ENCODE assay signal across 23 cellular contexts in the genomic region with DNA sequence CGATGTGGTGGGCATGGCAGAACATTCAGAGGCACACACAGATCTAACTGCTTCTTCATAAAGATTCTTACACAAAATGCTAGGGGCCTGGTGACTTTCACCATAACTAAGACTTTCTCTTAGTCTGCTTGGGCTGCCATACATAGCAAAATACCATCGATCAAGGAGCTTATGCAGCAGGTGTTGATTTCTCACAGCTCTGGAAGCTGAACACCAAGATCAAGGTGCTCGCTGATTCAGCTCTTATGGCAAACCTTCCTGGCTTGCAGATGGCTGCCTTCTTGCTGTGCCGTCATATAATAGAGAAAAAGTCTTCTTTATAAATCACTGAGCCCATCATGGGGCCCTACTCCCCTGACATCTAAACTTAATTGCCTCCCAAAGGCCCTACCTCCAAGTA.
DNase-seq lines count a peak whose midpoint lies in the region; ATAC-seq and TF ChIP-seq lines count a peak whose summit lies in the region.
"Had no signal": no experiment of that assay in that cellular context is flagged by ENCODE, and none has a peak within 500 bp of the region (broad histone marks: within the 10 kb centered on the region; RNA-seq: fewer than 3 reads in every experiment).

No MANE protein-coding gene starts in this region.

- H3K4me1 ChIP-seq in Karpas-422 (ENCODE audit: low read length) (peaks cover 37% of the 10 kb centered on the region), OCI-LY7 (ENCODE audit: insufficient read depth, low read length, poor library complexity, severe bottlenecking) (peaks cover 48% of the 10 kb centered on the region), body of pancreas (peaks cover 18% of the 10 kb centered on the region), neuronal stem cell (ENCODE audit: control insufficient read depth in 2 of 2, insufficient read depth in 1 of 2, low read depth in 1 of 2, low read length in 2 of 2) (peaks cover 0 to 9% of the 10 kb centered on the region in 2 donors), HAP-1 (no peaks in the 10 kb centered on the region)
- H3K4me1 ChIP-seq: A549; BLaER1 treated with 17β-estradiol and CSF1 and Interleukin-3, amounts not matched to agents 10 nM and 100 nM had no signal

- TF ChIP-seq CTCF in OCI-LY7 (conservative IDR thresholded peaks at IDR 0.05; ENCODE audit: low read length) (no peak), body of pancreas (IDR thresholded peaks at IDR 0.05) (no peak)

- H3K79me2 ChIP-seq in Karpas-422 (ENCODE audit: low read length) (no peaks in the 10 kb centered on the region), OCI-LY7 (ENCODE audit: insufficient read depth, low read depth, low read length) (no peaks in the 10 kb centered on the region)

- H3K9ac ChIP-seq in Karpas-422 (ENCODE audit: low read length) (no peak overlapping the region), neuronal stem cell (ENCODE audit: low read depth, low read length, poor library complexity) (no peak overlapping the region)
- H3K9ac ChIP-seq: BLaER1 treated with 17β-estradiol and CSF1 and Interleukin-3, amounts not matched to agents 10 nM and 100 nM had no signal

- no peak overlapping the region for H2BK5ac ChIP-seq in neuronal stem cell (ENCODE audit: low read length)

- no peak overlapping the region for H3K4me2 ChIP-seq in Karpas-422 (ENCODE audit: low read depth, low read length, poor library complexity, severe bottlenecking)
- H3K4me2 ChIP-seq in OCI-LY7 (ENCODE audit: low read length): peak overlapping the region; percentile 53
- H3K4me2 ChIP-seq in neuronal stem cell (ENCODE audit: insufficient read depth, low read length, poor library complexity, severe bottlenecking): no peak overlapping the region
- H3K4me2 ChIP-seq: A549; BLaER1 treated with 17β-estradiol and CSF1 and Interleukin-3, amounts not matched to agents 10 nM and 100 nM had no signal

- no peak overlapping the region for H2BK120ac ChIP-seq in neuronal stem cell (ENCODE audit: low read depth, low read length)

- peak overlapping the region; percentile 18; the same call in 1 of the 2 replicates for H2AFZ ChIP-seq in Karpas-422 (ENCODE audit: low read length)
- peak overlapping the region; percentile 25; the same call in 1 of the 2 replicates for H2AFZ ChIP-seq in OCI-LY7 (ENCODE audit: low read length)
- H2AFZ ChIP-seq in neuronal stem cell (ENCODE audit: low read length): no peak overlapping the region

- DNase-seq in Karpas-422 (no peak), OCI-LY7 (ENCODE audit: low spot score) (no peak), body of pancreas (peak; percentile 41 to 68 (median 65)), neuronal stem cell (ENCODE audit: low spot score) (no peak), HAP-1 (ENCODE audit: low spot score in 2 of 2) (no peak), hypothalamus (lab: John Stamatoyannopoulos, UW) (no peak)
- no peak for DNase-seq in central memory CD4-positive, alpha-beta T cell
- DNase-seq: AML-193; CD4-positive, alpha-beta T cell; CD8-positive, alpha-beta T cell; DMS 273 treated with DMSO at 0.1 percent for 48 hours; DMS153; DMS53; DMS79; DND-41; EL; GDM1 had no signal

- H2AK5ac ChIP-seq in neuronal stem cell (ENCODE audit: low read depth, low read length): no peak overlapping the region

- CTCF ChIA-PET in OCI-LY7 (lab: Charles Lee; ENCODE audit: unreplicated experiment): no interaction called here

- intact Hi-C loops in OCI-LY7 (cut with micrococcal nuclease; ENCODE audit: unreplicated experiment) (no loop called here), body of pancreas (cut with DNase I) (no loop called here)

- in situ Hi-C loops in HAP-1 (cut with MboI; ENCODE audit: low sequenced_read_pairs): no loop called here

- H3K27ac ChIP-seq in Karpas-422 (ENCODE audit: low read length) (peak overlapping the region; percentile 33; the same call in 1 of the 2 replicates), OCI-LY7 (ENCODE audit: low read depth, low read length, poor library complexity, severe bottlenecking) (peak overlapping the region; percentile 36), body of pancreas (peak overlapping the region in 1 of 4 donors; percentile 36), neuronal stem cell (replicated peaks; ENCODE audit: low read length) (no peak overlapping the region)
- H3K27ac ChIP-seq: 22Rv1; A549; BLaER1 treated with 17β-estradiol and CSF1 and Interleukin-3, amounts not matched to agents 10 nM and 100 nM; C4-2B had no signal

- no peaks in the 10 kb centered on the region for H3K9me3 ChIP-seq in Karpas-422 (ENCODE audit: low read length)
- H3K9me3 ChIP-seq in OCI-LY7 (ENCODE audit: low read length): no peaks in the 10 kb centered on the region
- no peaks in the 10 kb centered on the region for H3K9me3 ChIP-seq in body of pancreas
- no peaks in the 10 kb centered on the region for H3K9me3 ChIP-seq in neuronal stem cell (replicated peaks in 1 of 2; ENCODE audit: control insufficient read depth in 2 of 2, insufficient read depth in 1 of 2, low read depth in 1 of 2, low read length in 2 of 2)
- H3K9me3 ChIP-seq in HAP-1: no peaks in the 10 kb centered on the region
- H3K9me3 ChIP-seq: A549; BLaER1 treated with 17β-estradiol and CSF1 and Interleukin-3, amounts not matched to agents 10 nM and 100 nM had no signal

- no peak overlapping the region for H2BK15ac ChIP-seq in neuronal stem cell (ENCODE audit: low read length)

- H3K36me3 ChIP-seq in Karpas-422 (ENCODE audit: insufficient read depth, low read length): no peaks in the 10 kb centered on the region
- no peaks in the 10 kb centered on the region for H3K36me3 ChIP-seq in OCI-LY7 (ENCODE audit: insufficient read depth, low read length)
- H3K36me3 ChIP-seq in body of pancreas (replicated peaks in 1 of 2; ENCODE audit: insufficient read depth in 1 of 2, low read depth in 2 of 2): no peaks in the 10 kb centered on the region
- no peaks in the 10 kb centered on the region for H3K36me3 ChIP-seq in neuronal stem cell (replicated peaks in 1 of 2; ENCODE audit: control insufficient read depth in 2 of 2, insufficient read depth in 2 of 2, low read length in 2 of 2)
- H3K36me3 ChIP-seq in HAP-1 (replicated peaks): no peaks in the 10 kb centered on the region
- H3K36me3 ChIP-seq: BLaER1 treated with 17β-estradiol and CSF1 and Interleukin-3, amounts not matched to agents 10 nM and 100 nM had no signal

- H3K18ac ChIP-seq in neuronal stem cell (ENCODE audit: low read length): no peak overlapping the region

- H3K23ac ChIP-seq in neuronal stem cell (ENCODE audit: low read depth, low read length, poor library complexity): no peak overlapping the region

- no peak overlapping the region for H2BK12ac ChIP-seq in neuronal stem cell (ENCODE audit: low read length)

- no peaks in the 10 kb centered on the region for H4K20me1 ChIP-seq in Karpas-422 (ENCODE audit: insufficient read depth, low read depth, low read length)
- H4K20me1 ChIP-seq in OCI-LY7 (ENCODE audit: insufficient read depth, low read length): no peaks in the 10 kb centered on the region
- H4K20me1 ChIP-seq: BLaER1 treated with 17β-estradiol and CSF1 and Interleukin-3, amounts not matched to agents 10 nM and 100 nM had no signal

- H3K4me3 ChIP-seq in Karpas-422 (ENCODE audit: low read length): no peak overlapping the region
- no peak overlapping the region for H3K4me3 ChIP-seq in OCI-LY7 (ENCODE audit: low read depth, low read length, poor library complexity, severe bottlenecking)
- H3K4me3 ChIP-seq in body of pancreas: no peak overlapping the region
- H3K4me3 ChIP-seq in neuronal stem cell (ENCODE audit: low read length in 2 of 2): no peak overlapping the region
- H3K4me3 ChIP-seq in HAP-1: no peak overlapping the region
- H3K4me3 ChIP-seq: A549; BLaER1 treated with 17β-estradiol and CSF1 and Interleukin-3, amounts not matched to agents 10 nM and 100 nM; GM12878 had no signal

- WGBS in body of pancreas, 2 donors: 41 to 53% methylated on average over 3 to 4 of the region's 4 CpGs
- no CpG with 5 or more reads among the region's 4 CpGs for WGBS in neuronal stem cell (ENCODE audit: extremely low coverage in 2 of 2, insufficient read length in 2 of 2, insufficient replicate concordance in 1 of 2), 2 donors

- H3K14ac ChIP-seq in neuronal stem cell (ENCODE audit: low read length): peak overlapping the region; percentile 32

- no peaks in the 10 kb centered on the region for H3K79me1 ChIP-seq in neuronal stem cell (ENCODE audit: low read depth, low read length)

- POLR2A ChIA-PET in OCI-LY7 (lab: Charles Lee): no interaction called here

- H3K27me3 ChIP-seq in Karpas-422 (ENCODE audit: low read length) (no peaks in the 10 kb centered on the region), body of pancreas (no peaks in the 10 kb centered on the region), neuronal stem cell (ENCODE audit: control insufficient read depth in 3 of 3, insufficient read depth in 3 of 3, low read depth in 1 of 3, low read length in 3 of 3) (peaks cover 0 to 7% (median 0%) of the 10 kb centered on the region in 3 experiments), HAP-1 (ENCODE audit: low read depth) (no peaks in the 10 kb centered on the region)
- H3K27me3 ChIP-seq: BLaER1 treated with 17β-estradiol and CSF1 and Interleukin-3, amounts not matched to agents 10 nM and 100 nM had no signal

- no peak for TF ChIP-seq POLR2A in body of pancreas (IDR thresholded peaks at IDR 0.05)

- H3K9me2 ChIP-seq in Karpas-422 (replicated peaks; ENCODE audit: insufficient read depth, low read length) (no peaks in the 10 kb centered on the region), OCI-LY7 (ENCODE audit: insufficient read depth, low read length) (no peaks in the 10 kb centered on the region)

- H3K4ac ChIP-seq in neuronal stem cell (ENCODE audit: low read length): no peak overlapping the region

- no peak overlapping the region for H4K91ac ChIP-seq in neuronal stem cell (ENCODE audit: low read depth, low read length, poor library complexity)

- no TSS peak for BruUV-seq in OCI-LY7 (replicated peaks; lab: Mats Ljungman, UMichigan)

- peak; percentile 55 for ATAC-seq in body of pancreas
- no peak for ATAC-seq in HG02884 (IDR thresholded peaks at IDR 0.05; ENCODE audit: unreplicated experiment)
- ATAC-seq: A549; CD8-positive, alpha-beta T cell; GM12878 had no signal

- no peak overlapping the region for H4K8ac ChIP-seq in neuronal stem cell (ENCODE audit: low read depth, low read length)

Comparison
In these comparisons a context has a peak if more than half of its experiments do, and no peak if none do; other contexts are left out.
1. DNase-seq: peak in body of pancreas (4 of 4); none in Karpas-422 (single experiment), OCI-LY7 (single experiment), neuronal stem cell (single experiment), central memory CD4-positive, alpha-beta T cell (single experiment), HAP-1 (0 of 2) and hypothalamus (0 of 51).